ENCODE assay signal across 1 cellular context in the genomic region with DNA sequence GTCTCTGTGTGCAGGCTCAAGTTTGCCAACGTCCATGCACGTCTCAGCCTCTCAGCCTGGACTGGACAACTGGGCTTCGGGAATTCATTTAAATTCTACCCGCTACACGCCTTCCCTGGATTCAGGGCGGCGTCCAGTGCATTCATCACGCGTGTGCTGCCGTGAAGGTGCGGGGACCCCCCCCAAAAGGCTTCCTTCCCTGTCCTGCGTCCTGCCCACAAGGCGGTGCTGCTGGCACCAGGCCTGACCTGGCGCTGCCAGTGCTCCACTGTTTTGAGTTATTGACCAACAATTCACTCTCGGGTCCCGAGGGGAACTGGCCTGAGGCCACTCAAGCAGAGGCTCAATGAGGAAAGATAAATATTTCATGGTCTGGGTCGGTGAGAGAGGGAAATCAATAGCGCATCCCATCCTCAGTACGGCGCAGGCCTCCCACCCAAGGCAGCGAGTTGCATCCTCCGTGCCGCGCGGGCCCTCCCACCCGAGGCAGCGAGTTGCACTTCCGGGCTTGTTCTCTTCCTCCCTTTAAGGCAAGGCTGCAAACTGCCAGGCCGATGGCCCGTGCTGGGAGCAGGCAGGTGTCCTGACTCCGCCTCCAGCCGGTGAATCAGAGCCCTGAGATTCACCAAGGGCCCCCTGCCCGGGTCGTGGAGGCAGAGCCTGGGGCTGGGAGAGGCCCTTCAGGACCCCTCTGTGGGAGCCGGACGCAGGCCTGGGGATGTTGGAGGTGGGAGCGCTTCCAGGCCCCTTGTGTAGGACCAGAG.
TF ChIP-seq lines count a peak whose summit lies in the region.

No MANE protein-coding gene starts in this region.

TF ChIP-seq in WTC11, 78 proteins besides CTCF, POLR2A, EP300 and RAD21 (continued from another document):
- TF ChIP-seq AFF4 (CRISPR knock-in tag; IDR thresholded peaks at IDR 0.05; ENCODE audit: borderline replicate concordance) (no peak), EMX1 (CRISPR knock-in tag; IDR thresholded peaks at IDR 0.05) (no peak)
